In genomic region chr9:70462300-70462699, GRCh38 we compare ENCODE assay signal across 18 cellular contexts. TPM values are rescaled to one million over a fixed set of nuclear protein-coding genes. Genes with fewer than 3 reads are reported as not detected.
DNase-seq lines count a peak whose midpoint lies in the region; ATAC-seq and TF ChIP-seq lines count a peak whose summit lies in the region.
"Had no signal": no experiment of that assay in that cellular context is flagged by ENCODE, and none has a peak within 500 bp of the region (broad histone marks: within the 10 kb centered on the region; RNA-seq: fewer than 3 reads in every experiment).

No MANE protein-coding gene starts in this region.

- peaks cover 6% of the 10 kb centered on the region for H3F3A ChIP-seq in SK-N-SH (replicated peaks; ENCODE audit: insufficient read depth)

- ATAC-seq in SK-N-SH treated with all-trans-retinoic acid at 6 μM for 48 hours: peak; percentile 31; the same call in 1 of the 3 replicates
- ATAC-seq in activated T-helper 17 cell treated with anti-CD3 and anti-CD28 coated beads, Interleukin-2, amount 50 U/mL, for 72 hours (replicated peaks): no peak
- ATAC-seq: GM23338 had no signal

- no peaks in the 10 kb centered on the region for H3K4me1 ChIP-seq in SK-N-SH (ENCODE audit: control insufficient read depth in 1 of 2, insufficient read depth in 2 of 2, low read depth in 1 of 2, low read length in 1 of 2)

- H3K79me2 ChIP-seq in SK-N-SH (ENCODE audit: insufficient read depth): no peaks in the 10 kb centered on the region

- no peak overlapping the region for H3K27ac Mint-ChIP-seq in activated T-helper 17 cell treated with anti-CD3 and anti-CD28 coated beads, Interleukin-2, amount 50 U/mL, for 72 hours
- H3K27ac Mint-ChIP-seq: B cell; CD4-positive, CD25-positive, alpha-beta regulatory T cell; GM23338; IgD-negative memory B cell had no signal

- no peaks in the 10 kb centered on the region for H3K27me3 ChIP-seq in SK-N-SH (ENCODE audit: insufficient read depth)
- H3K27me3 ChIP-seq: BLaER1 treated with 17β-estradiol and CSF1 and Interleukin-3, amounts not matched to agents 10 nM and 100 nM had no signal

- peaks cover 12% of the 10 kb centered on the region for H3K4me1 Mint-ChIP-seq in activated T-helper 17 cell treated with anti-CD3 and anti-CD28 coated beads, Interleukin-2, amount 50 U/mL, for 72 hours
- H3K4me1 Mint-ChIP-seq: B cell had no signal

- no peaks in the 10 kb centered on the region for H3K27me3 Mint-ChIP-seq in activated T-helper 17 cell treated with anti-CD3 and anti-CD28 coated beads, Interleukin-2, amount 50 U/mL, for 72 hours
- H3K27me3 Mint-ChIP-seq: CD4-positive, CD25-positive, alpha-beta regulatory T cell; CD8-positive, alpha-beta memory T cell had no signal

- POLR2A ChIA-PET in SK-N-SH (lab: Yijun Ruan, JAX): no interaction called here

- H3K9ac ChIP-seq in SK-N-SH: no peak overlapping the region
- H3K9ac ChIP-seq: BLaER1 treated with 17β-estradiol and CSF1 and Interleukin-3, amounts not matched to agents 10 nM and 100 nM had no signal

- DNase-seq in SK-N-SH: no peak
- DNase-seq in M059J (ENCODE audit: low read depth): peak; percentile 32
- DNase-seq in fibroblast of gingiva (ENCODE audit: low read depth): peak; percentile 63
- DNase-seq in NCI-H1105 (lab: John Stamatoyannopoulos, UW): no peak
- DNase-seq: CD4-positive, CD25-positive, alpha-beta regulatory T cell; CD8-positive, alpha-beta memory T cell; COR-L47; DMS 273 treated with DMSO at 0.1 percent for 48 hours; DMS79; GDM1; HCEC 1CT had no signal

- TF ChIP-seq EP300 in SK-N-SH (IDR thresholded peaks at IDR 0.05; ENCODE audit: borderline replicate concordance in 1 of 2, low read depth in 1 of 2, low read length in 1 of 2): no peak

- CTCF ChIA-PET in SK-N-SH (lab: Yijun Ruan, JAX): no interaction called here

- H3K4me3 ChIP-seq in SK-N-SH (ENCODE audit: low read depth in 2 of 2, low read length in 1 of 2): no peak overlapping the region
- H3K4me3 ChIP-seq: BLaER1 treated with 17β-estradiol and CSF1 and Interleukin-3, amounts not matched to agents 10 nM and 100 nM; GM23338 had no signal

- no peaks in the 10 kb centered on the region for H3K9me2 ChIP-seq in SK-N-SH

- TF ChIP-seq CTCF in SK-N-SH (IDR thresholded peaks at IDR 0.05): no peak

- H3K36me3 Mint-ChIP-seq in activated T-helper 17 cell treated with anti-CD3 and anti-CD28 coated beads, Interleukin-2, amount 50 U/mL, for 72 hours (ENCODE audit: low read depth): no peaks in the 10 kb centered on the region
- H3K36me3 Mint-ChIP-seq: CD4-positive, CD25-positive, alpha-beta regulatory T cell; CD8-positive, alpha-beta memory T cell had no signal

- H2AFZ ChIP-seq in SK-N-SH (ENCODE audit: low read depth): no peak overlapping the region
- H2AFZ ChIP-seq: GM23338 had no signal

- H3K4me3 Mint-ChIP-seq in activated T-helper 17 cell treated with anti-CD3 and anti-CD28 coated beads, Interleukin-2, amount 50 U/mL, for 72 hours: no peak overlapping the region
- H3K4me3 Mint-ChIP-seq: B cell; CD4-positive, CD25-positive, alpha-beta regulatory T cell; CD8-positive, alpha-beta memory T cell; GM23338; IgD-negative memory B cell had no signal

- no peak overlapping the region for H3K27ac ChIP-seq in SK-N-SH (ENCODE audit: low read depth in 2 of 2, low read length in 1 of 2)
- H3K27ac ChIP-seq: BLaER1 treated with 17β-estradiol and CSF1 and Interleukin-3, amounts not matched to agents 10 nM and 100 nM; HL-60 had no signal

- H3K9me3 ChIP-seq in SK-N-SH: no peaks in the 10 kb centered on the region
- H3K9me3 ChIP-seq: BLaER1 treated with 17β-estradiol and CSF1 and Interleukin-3, amounts not matched to agents 10 nM and 100 nM had no signal

- no peaks in the 10 kb centered on the region for H3K36me3 ChIP-seq in SK-N-SH (replicated peaks in 1 of 2; ENCODE audit: control insufficient read depth in 1 of 2, insufficient read depth in 2 of 2, low read length in 1 of 2)
- H3K36me3 ChIP-seq: BLaER1 treated with 17β-estradiol and CSF1 and Interleukin-3, amounts not matched to agents 10 nM and 100 nM had no signal

- no peaks in the 10 kb centered on the region for H4K20me1 ChIP-seq in SK-N-SH (ENCODE audit: insufficient read depth)
- H4K20me1 ChIP-seq: BLaER1 treated with 17β-estradiol and CSF1 and Interleukin-3, amounts not matched to agents 10 nM and 100 nM had no signal

- no peak overlapping the region for H3K4me2 ChIP-seq in SK-N-SH
- H3K4me2 ChIP-seq: GM23338 had no signal

- TF ChIP-seq RAD21 in SK-N-SH (IDR thresholded peaks at IDR 0.05; ENCODE audit: low read length): no peak

- H3K9me3 Mint-ChIP-seq in activated T-helper 17 cell treated with anti-CD3 and anti-CD28 coated beads, Interleukin-2, amount 50 U/mL, for 72 hours: no peaks in the 10 kb centered on the region
- H3K9me3 Mint-ChIP-seq: CD8-positive, alpha-beta memory T cell; GM23338 had no signal

TF ChIP-seq in SK-N-SH treated with all-trans-retinoic acid at 6 μM for 48 hours, 23 proteins besides CTCF, POLR2A, EP300 and RAD21:
- TF ChIP-seq ZFP3 (CRISPR knock-in tag; IDR thresholded peaks at IDR 0.05): no peak
- no peak for TF ChIP-seq POU6F1 (CRISPR knock-in tag; IDR thresholded peaks at IDR 0.05; ENCODE audit: borderline replicate concordance, low read depth)
TF ChIP-seq in SK-N-SH treated with all-trans-retinoic acid at 6 μM for 48 hours: peak in this region for 0.

TF ChIP-seq in SK-N-SH, 30 proteins besides CTCF, POLR2A, EP300 and RAD21:
- TF ChIP-seq ELF1 (IDR thresholded peaks at IDR 0.05): no peak
- no peak for TF ChIP-seq MAX (IDR thresholded peaks at IDR 0.05; ENCODE audit: low read depth)
- no peak for TF ChIP-seq NFIC (IDR thresholded peaks at IDR 0.05; ENCODE audit: borderline replicate concordance)

RNA-seq across cellular contexts. Expression of gene KLF9, which starts 47.8 kb away (rescaled TPM):
- polyA plus RNA-seq in SK-N-SH (2012; rRNA removed): 5.8 and 6.9 TPM in 2 replicates
- 5.9 and 7.6 TPM in 2 replicates for polyA plus RNA-seq in SK-N-SH (2012; cell fraction: cytosol; rRNA removed)
- polyA plus RNA-seq in SK-N-SH (2012; cell fraction: nucleus; rRNA removed): 5.0 and 8.3 TPM in 2 replicates
- total RNA-seq in M059J (2014; rRNA removed; shearing (Covaris generic)): 16.0 and 20.7 TPM in 2 replicates
- 10 to 100 TPM in 1 of 2 donors, 1 to 10 TPM in 1; 9.1 to 19.0 TPM for total RNA-seq in activated T-helper 17 cell treated with anti-CD3 and anti-CD28 coated beads, Interleukin-2, amount 50 U/mL, for 72 hours

Comparison
In these comparisons a context has a peak if more than half of its experiments do, and no peak if none do; other contexts are left out.
1. DNase-seq: peak in M059J (single experiment) and fibroblast of gingiva (single experiment); none in SK-N-SH (single experiment) and NCI-H1105 (single experiment).